In genomic region chr3:141371882-141372281, GRCh38 we compare ENCODE assay signal across 19 cellular contexts. TPM values are rescaled to one million over a fixed set of nuclear protein-coding genes. Genes with fewer than 3 reads are reported as not detected.
DNase-seq lines count a peak whose midpoint lies in the region; ATAC-seq and TF ChIP-seq lines count a peak whose summit lies in the region.
"Had no signal": no experiment of that assay in that cellular context is flagged by ENCODE, and none has a peak within 500 bp of the region (broad histone marks: within the 10 kb centered on the region; RNA-seq: fewer than 3 reads in every experiment).

No MANE protein-coding gene starts in this region.

- H3K4me3 ChIP-seq in breast epithelium: no peak overlapping the region
- H3K4me3 ChIP-seq in KMS-11 (IDR thresholded peaks at IDR 0.05; ENCODE audit: insufficient read depth, low read depth, low read length): no peak overlapping the region
- H3K4me3 ChIP-seq: MG63 had no signal

- DNase-seq in MCF 10A (ENCODE audit: unreplicated experiment) (no peak), breast epithelium (ENCODE audit: low spot score in 2 of 2) (no peak), NCI-H2081 treated with DMSO at 0.1 percent for 48 hours (lab: John Stamatoyannopoulos, UW) (no peak), HK-2 (ENCODE audit: unreplicated experiment) (no peak), GF-D8 (lab: John Stamatoyannopoulos, UW) (no peak)
- DNase-seq: activated B cell treated with CpG ODN at 0.5 μM for 24 hours; activated T-cell treated with anti-CD3 and anti-CD28 coated beads, Interleukin-2, amount 50 U/mL, for 48 hours; HCEC 1CT; head of caudate nucleus; islet precursor cell; MG63; NCI-H2081; NCI-H774; occipital lobe; T-helper 1 cell had no signal

- peak; percentile 35 for ATAC-seq in GM21529 (IDR thresholded peaks at IDR 0.05; ENCODE audit: unreplicated experiment)

- H4K20me1 ChIP-seq in KMS-11 (ENCODE audit: insufficient read depth): no peaks in the 10 kb centered on the region

- H2AFZ ChIP-seq in KMS-11 (ENCODE audit: low read depth): no peak overlapping the region

- peaks cover 56% of the 10 kb centered on the region for H3K4me1 Mint-ChIP-seq in MCF 10A (ENCODE audit: insufficient read depth, unreplicated experiment)
- H3K4me1 Mint-ChIP-seq in stimulated activated naive CD8-positive, alpha-beta T cell treated with anti-CD3 and anti-CD28 coated beads, Interleukin-15, Interleukin-2, amounts not matched to agents 100 ng/mL and 50 ng/mL, for 24 hours (ENCODE audit: low read depth): peaks cover 47% of the 10 kb centered on the region

- TF ChIP-seq CTCF in MCF 10A (IDR thresholded peaks at IDR 0.05; ENCODE audit: unreplicated experiment) (no peak), breast epithelium (IDR thresholded peaks at IDR 0.05) (no peak), KMS-11 (conservative IDR thresholded peaks at IDR 0.05; ENCODE audit: low read depth, low read length) (no peak)

- no peaks in the 10 kb centered on the region for H3K27me3 Mint-ChIP-seq in MCF 10A (ENCODE audit: insufficient read depth, unreplicated experiment)
- H3K27me3 Mint-ChIP-seq in stimulated activated naive CD8-positive, alpha-beta T cell treated with anti-CD3 and anti-CD28 coated beads, Interleukin-15, Interleukin-2, amounts not matched to agents 100 ng/mL and 50 ng/mL, for 24 hours: no peaks in the 10 kb centered on the region
- H3K27me3 Mint-ChIP-seq: activated B cell treated with CpG ODN at 0.5 μM for 24 hours had no signal

- intact Hi-C loops in MCF 10A (cut with micrococcal nuclease): no loop called here
- intact Hi-C loops in breast epithelium (cut with DNase I; ENCODE audit: low total_unique reads): loop anchor here (10.0 kb wide), 1 partner anchor 63 kb away; no protein-coding TSS in a partner anchor

- no peak overlapping the region for H3K27ac ChIP-seq in breast epithelium
- H3K27ac ChIP-seq in KMS-11: peak overlapping the region; percentile 99
- H3K27ac ChIP-seq: RWPE1 had no signal

- CTCF ChIA-PET in MCF 10A (lab: Yijun Ruan, JAX): interaction anchor here (0.6 to 2.5 kb wide), 9 partner anchors 11 to 278 kb away, joined by 3 to 12 read pairs (median 4); no protein-coding TSS in a partner anchor

- H3K4me1 ChIP-seq in breast epithelium (peaks cover 14 to 18% of the 10 kb centered on the region in 2 donors), KMS-11 (ENCODE audit: low read depth, poor library complexity, severe bottlenecking) (peaks cover 99% of the 10 kb centered on the region)

- peaks cover 21% of the 10 kb centered on the region for H3K79me2 ChIP-seq in KMS-11 (ENCODE audit: insufficient read depth, low read depth)

- H3K36me3 Mint-ChIP-seq in MCF 10A (ENCODE audit: insufficient read depth, unreplicated experiment): peaks cover 84% of the 10 kb centered on the region
- no peaks in the 10 kb centered on the region for H3K36me3 Mint-ChIP-seq in stimulated activated naive CD8-positive, alpha-beta T cell treated with anti-CD3 and anti-CD28 coated beads, Interleukin-15, Interleukin-2, amounts not matched to agents 100 ng/mL and 50 ng/mL, for 24 hours (ENCODE audit: low read depth)

- POLR2A ChIA-PET in MCF 10A (lab: Yijun Ruan, JAX): interaction anchor here (1.1 to 9.9 kb wide), 5 partner anchors 10 to 60 kb away, joined by 3 to 349 read pairs (median 4); no protein-coding TSS in a partner anchor

- H3K9me3 ChIP-seq in breast epithelium: no peaks in the 10 kb centered on the region
- H3K9me3 ChIP-seq: MG63 had no signal

- no peaks in the 10 kb centered on the region for H3K27me3 ChIP-seq in breast epithelium
- H3K27me3 ChIP-seq in KMS-11 (ENCODE audit: insufficient read depth, low read depth): no peaks in the 10 kb centered on the region
- H3K27me3 ChIP-seq: MG63 had no signal

- no peak for TF ChIP-seq POLR2A in breast epithelium (IDR thresholded peaks at IDR 0.05)

- peak overlapping the region; percentile 51 for H3K4me3 Mint-ChIP-seq in MCF 10A (ENCODE audit: unreplicated experiment)
- H3K4me3 Mint-ChIP-seq in stimulated activated naive CD8-positive, alpha-beta T cell treated with anti-CD3 and anti-CD28 coated beads, Interleukin-15, Interleukin-2, amounts not matched to agents 100 ng/mL and 50 ng/mL, for 24 hours: no peak overlapping the region
- H3K4me3 Mint-ChIP-seq: activated B cell treated with CpG ODN at 0.5 μM for 24 hours had no signal

- no TSS peak for BruUV-seq in MCF 10A (replicated peaks; lab: Mats Ljungman, UMichigan)

- peak overlapping the region; percentile 42 for H3K27ac Mint-ChIP-seq in MCF 10A (ENCODE audit: low read depth, unreplicated experiment)
- H3K27ac Mint-ChIP-seq in stimulated activated naive CD8-positive, alpha-beta T cell treated with anti-CD3 and anti-CD28 coated beads, Interleukin-15, Interleukin-2, amounts not matched to agents 100 ng/mL and 50 ng/mL, for 24 hours: peak overlapping the region; percentile 13
- H3K27ac Mint-ChIP-seq: activated B cell treated with CpG ODN at 0.5 μM for 24 hours had no signal

- no peak overlapping the region; the same call in 1 of the 2 replicates for H3K9ac ChIP-seq in KMS-11

- no peaks in the 10 kb centered on the region for H3K36me3 ChIP-seq in breast epithelium
- no peaks in the 10 kb centered on the region for H3K36me3 ChIP-seq in KMS-11 (ENCODE audit: insufficient read depth)

- no peaks in the 10 kb centered on the region for H3K9me3 Mint-ChIP-seq in MCF 10A (ENCODE audit: unreplicated experiment)
- no peaks in the 10 kb centered on the region for H3K9me3 Mint-ChIP-seq in stimulated activated naive CD8-positive, alpha-beta T cell treated with anti-CD3 and anti-CD28 coated beads, Interleukin-15, Interleukin-2, amounts not matched to agents 100 ng/mL and 50 ng/mL, for 24 hours
- H3K9me3 Mint-ChIP-seq: activated B cell treated with CpG ODN at 0.5 μM for 24 hours had no signal

- H3K4me2 ChIP-seq in KMS-11: peak overlapping the region; percentile 99

RNA-seq across cellular contexts. Expression of gene ZBTB38, which starts 3.6 kb away (rescaled TPM):
- total RNA-seq in MCF 10A (2022) (168 and 186 TPM in 2 replicates), breast epithelium (100 to 1,000 TPM; 126 to 238 (median 138) TPM)
